ENCODE assay signal across 10 cellular contexts in the genomic region with DNA sequence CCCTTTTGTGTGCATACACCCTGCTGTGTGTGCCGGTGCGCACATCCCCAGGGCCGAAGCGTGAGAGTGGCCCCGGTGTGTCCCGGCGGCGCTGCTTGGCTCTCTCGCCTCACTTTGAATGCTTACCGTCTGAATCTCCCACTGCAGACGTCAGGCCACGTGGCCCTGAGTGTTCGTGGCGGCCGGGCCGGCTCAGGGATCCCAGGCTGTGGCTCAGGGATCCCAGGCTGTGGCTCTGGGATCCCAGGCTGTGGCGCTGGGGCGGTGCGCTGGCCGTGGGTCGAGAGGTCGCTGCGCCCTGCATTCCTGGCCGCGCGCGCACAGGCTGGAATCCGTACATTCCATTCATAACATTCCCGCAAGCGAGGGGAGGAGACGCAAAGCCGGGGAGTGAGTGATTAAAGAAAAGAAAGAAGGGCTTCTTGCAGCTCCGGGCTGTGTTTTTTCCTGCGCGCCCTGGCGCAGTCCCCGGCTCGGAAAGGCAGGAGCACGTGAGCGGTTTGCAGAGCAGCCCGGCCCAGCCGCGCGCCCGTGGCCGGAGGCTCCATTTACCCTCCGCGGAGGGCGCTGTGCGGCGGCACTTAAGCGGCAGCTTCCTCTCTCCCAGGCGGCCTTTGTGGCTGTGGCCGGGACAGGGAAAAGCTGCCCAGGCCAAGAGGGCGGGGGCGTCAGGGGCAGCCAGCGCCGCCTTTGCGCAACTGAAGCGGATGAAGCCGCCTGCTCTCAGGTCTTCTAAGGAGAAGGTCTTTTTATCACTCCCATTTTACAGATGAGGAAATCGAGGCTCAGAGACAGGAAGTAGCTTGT.
DNase-seq lines count a peak whose midpoint lies in the region; ATAC-seq, FAIRE-seq and TF ChIP-seq lines count a peak whose summit lies in the region.
"Had no signal": no experiment of that assay in that cellular context is flagged by ENCODE, and none has a peak within 500 bp of the region (broad histone marks: within the 10 kb centered on the region; RNA-seq: fewer than 3 reads in every experiment).

No MANE protein-coding gene starts in this region.

- DNase-seq in DMS 273 (lab: John Stamatoyannopoulos, UW; ENCODE audit: unreplicated experiment), result peak; percentile 78
- no peak for DNase-seq in DMS 273 treated with DMSO at 0.1 percent for 48 hours (lab: John Stamatoyannopoulos, UW)
- peak; percentile 69 for DNase-seq in bronchial epithelial cell (ENCODE audit: low read depth)
- DNase-seq in iPS-NIHi11 (ENCODE audit: low spot score), result peak; percentile 85
- peak; percentile 74 for DNase-seq in skeletal muscle cell (ENCODE audit: low read depth)
- DNase-seq in NCI-H526 treated with DMSO at 0.1 percent for 48 hours (lab: John Stamatoyannopoulos, UW), result no peak
- DNase-seq in SHP77 treated with DMSO at 0.1 percent for 48 hours (lab: John Stamatoyannopoulos, UW), result no peak
- DNase-seq: activated B cell treated with CpG ODN at 0.5 μM for 24 hours had no signal

- H3K36me3 ChIP-seq in bronchial epithelial cell (ENCODE audit: control insufficient read depth, insufficient read depth, low read length), result no peaks in the 10 kb centered on the region

- peak overlapping the region; percentile 7 for H3K4me3 ChIP-seq in bronchial epithelial cell (ENCODE audit: low read depth, low read length)
- peak overlapping the region; percentile 39 for H3K4me3 ChIP-seq in skeletal muscle cell (ENCODE audit: low read depth, low read length)

- no peak for FAIRE-seq in bronchial epithelial cell (lab: Jason Lieb, UNC)
- FAIRE-seq: A204.1 had no signal

- peak; percentile 27 for TF ChIP-seq CTCF in bronchial epithelial cell (IDR thresholded peaks at IDR 0.05; ENCODE audit: insufficient read depth, low read length, severe bottlenecking)

- ATAC-seq in GM18520 (IDR thresholded peaks at IDR 0.05; ENCODE audit: unreplicated experiment), result no peak

- H3K27me3 ChIP-seq in bronchial epithelial cell (ENCODE audit: control insufficient read depth, insufficient read depth, low read length), result no peaks in the 10 kb centered on the region

Comparison
In these comparisons a context has a peak if more than half of its experiments do, and no peak if none do; other contexts are left out.
1. DNase-seq: peak in DMS 273 (single experiment), bronchial epithelial cell (single experiment), iPS-NIHi11 (single experiment) and skeletal muscle cell (single experiment); none in DMS 273 treated with DMSO at 0.1 percent for 48 hours (single experiment), NCI-H526 treated with DMSO at 0.1 percent for 48 hours (single experiment) and SHP77 treated with DMSO at 0.1 percent for 48 hours (single experiment).